Comparison of ENCODE assay signal across 8 cellular contexts in genomic region chr11:67266424-67267187, GRCh38. TPM values are rescaled to one million over a fixed set of nuclear protein-coding genes. Genes with fewer than 3 reads are reported as not detected.
DNase-seq lines count a peak whose midpoint lies in the region; ATAC-seq and TF ChIP-seq lines count a peak whose summit lies in the region.

Gene GRK2 (plus strand): TSS chr11:67266473. CDS start chr11:67266700, 227 bp downstream.

- no peak within 1 kb of the TSS for H2AFZ ChIP-seq in OCI-LY1 (ENCODE audit: low read length)

- H3K4me2 ChIP-seq in OCI-LY1 (ENCODE audit: low read length) (peak within 1 kb of the TSS; percentile 93), skeletal muscle satellite cell (ENCODE audit: low read length) (peak within 1 kb of the TSS; percentile 98)

- no peaks in the 10 kb centered on the region for H3K27me3 ChIP-seq in OCI-LY1 (ENCODE audit: insufficient read depth, low read length)
- no peaks in the 10 kb centered on the region for H3K27me3 ChIP-seq in body of pancreas
- peaks cover 26% of the 10 kb centered on the region for H3K27me3 ChIP-seq in iPS-20b (ENCODE audit: insufficient read depth, low read length)
- no peaks in the 10 kb centered on the region for H3K27me3 ChIP-seq in skeletal muscle satellite cell (ENCODE audit: control insufficient read depth, insufficient read depth, low read length)

- H3K4me3 ChIP-seq in OCI-LY1 (ENCODE audit: low read depth, low read length, poor library complexity, severe bottlenecking) (peak within 1 kb of the TSS; percentile 93), body of pancreas (peak within 1 kb of the TSS; percentile 68 to 73), iPS-20b (ENCODE audit: low read length) (peak within 1 kb of the TSS; percentile 74), skeletal muscle satellite cell (ENCODE audit: low read length) (peak within 1 kb of the TSS; percentile 93)

- no peaks in the 10 kb centered on the region for H3K9me2 ChIP-seq in OCI-LY1 (ENCODE audit: low read depth, low read length)

- TF ChIP-seq CTCF in OCI-LY1 (IDR thresholded peaks at IDR 0.05; ENCODE audit: low read length) = no peak
- no peak for TF ChIP-seq CTCF in body of pancreas (IDR thresholded peaks at IDR 0.05)

- ATAC-seq in HG02798 (IDR thresholded peaks at IDR 0.05; ENCODE audit: poor library complexity, unreplicated experiment) (peak; percentile 24), body of pancreas (peak; percentile 55), HG03097 (IDR thresholded peaks at IDR 0.05; ENCODE audit: low FRiP score, unreplicated experiment) (no peak)

- H3K36me3 ChIP-seq in OCI-LY1 (ENCODE audit: insufficient read depth, low read length) (peaks cover 27% of the 10 kb centered on the region; the same call in 1 of the 2 replicates), body of pancreas (replicated peaks in 1 of 2; ENCODE audit: insufficient read depth in 1 of 2, low read depth in 2 of 2) (no peaks in the 10 kb centered on the region), iPS-20b (ENCODE audit: insufficient read depth, low read depth, low read length) (peaks cover 19% of the 10 kb centered on the region; the same call in 1 of the 2 replicates), skeletal muscle satellite cell (ENCODE audit: insufficient read depth, low read length) (peaks cover 8% of the 10 kb centered on the region)

- no peaks in the 10 kb centered on the region for H4K20me1 ChIP-seq in OCI-LY1 (ENCODE audit: insufficient read depth, low read length)

- peaks cover 9% of the 10 kb centered on the region; the same call in 1 of the 2 replicates for H3F3A ChIP-seq in OCI-LY1 (ENCODE audit: insufficient read depth, low read length)

- peaks cover 41% of the 10 kb centered on the region for H3K79me2 ChIP-seq in OCI-LY1 (ENCODE audit: insufficient read depth, low read length)

- H3K27ac ChIP-seq in OCI-LY1 (ENCODE audit: low read depth, low read length, poor library complexity, severe bottlenecking) (peak within 1 kb of the TSS; percentile 98), body of pancreas (peak within 1 kb of the TSS; percentile 57 to 84 (median 80)), iPS-20b (ENCODE audit: low read length) (no peak within 1 kb of the TSS)

- no peak for TF ChIP-seq POLR2A in body of pancreas (IDR thresholded peaks at IDR 0.05)

- H3K4me1 ChIP-seq in OCI-LY1 (ENCODE audit: insufficient read depth, low read length, severe bottlenecking) (peaks cover 61% of the 10 kb centered on the region), body of pancreas (peaks cover 61% of the 10 kb centered on the region), iPS-20b (ENCODE audit: insufficient read depth, low read length) (peaks cover 22% of the 10 kb centered on the region), skeletal muscle satellite cell (ENCODE audit: control insufficient read depth, insufficient read depth, low read length) (peaks cover 61% of the 10 kb centered on the region)

- intact Hi-C loops in body of pancreas (cut with DNase I) = no loop called here

- H3K9ac ChIP-seq in OCI-LY1 (ENCODE audit: low read length) (peak within 1 kb of the TSS; percentile 97), iPS-20b (ENCODE audit: low read depth, low read length) (peak within 1 kb of the TSS; percentile 76; the same call in 1 of the 2 replicates), skeletal muscle satellite cell (ENCODE audit: low read depth, low read length) (peak within 1 kb of the TSS; percentile 88)

- DNase-seq in GDM1 (lab: John Stamatoyannopoulos, UW) (peak; percentile 63), body of pancreas (peak; percentile 53 to 62 (median 58)), GOT3 (lab: John Stamatoyannopoulos, UW) (no peak)

- H3K9me3 ChIP-seq in OCI-LY1 (ENCODE audit: low read length) = no peaks in the 10 kb centered on the region
- no peaks in the 10 kb centered on the region for H3K9me3 ChIP-seq in body of pancreas
- no peaks in the 10 kb centered on the region for H3K9me3 ChIP-seq in iPS-20b (ENCODE audit: insufficient read depth, low read depth, low read length)
- H3K9me3 ChIP-seq in skeletal muscle satellite cell (replicated peaks; ENCODE audit: low read length) = no peaks in the 10 kb centered on the region

- 0 to 1% methylated on average over 12 to 50 of the region's 110 CpGs for WGBS in body of pancreas, 2 donors

RNA-seq across cellular contexts. Expression of gene GRK2, which starts in this region (rescaled TPM):
- 10 to 100 TPM; 27.4 to 36.3 TPM for total RNA-seq in body of pancreas
- total RNA-seq in skeletal muscle satellite cell (2012; rRNA removed) = 26.6 and 33.0 TPM in 2 replicates
